34 cellular contexts compared by ENCODE assay signal in the genomic region with DNA sequence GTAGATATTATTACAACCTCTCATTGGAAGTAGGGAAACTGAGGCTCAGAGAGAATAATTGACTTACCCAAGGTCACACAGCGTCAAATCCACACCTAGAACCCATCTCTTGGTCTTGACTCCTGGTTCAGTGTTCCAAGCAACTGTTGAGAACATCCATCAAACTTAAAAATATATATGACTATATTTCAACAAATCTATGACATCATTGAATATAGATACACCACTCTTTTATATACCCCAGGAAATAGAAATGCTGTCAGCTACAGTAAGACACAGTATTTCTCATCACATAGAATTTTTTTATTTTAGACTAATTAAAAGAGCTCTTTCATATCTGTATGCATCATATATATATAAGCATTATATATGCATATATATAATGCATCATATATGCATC. TPM values are rescaled to one million over a fixed set of nuclear protein-coding genes. Genes with fewer than 3 reads are reported as not detected.
"Had no signal": no experiment of that assay in that cellular context is flagged by ENCODE, and none has a peak within 500 bp of the region (broad histone marks: within the 10 kb centered on the region; RNA-seq: fewer than 3 reads in every experiment).

No MANE protein-coding gene starts in this region.

- H3K27ac Mint-ChIP-seq: activated B cell treated with CpG ODN at 0.5 μM for 24 hours; activated CD4-positive, alpha-beta memory T cell treated with anti-CD3 and anti-CD28 coated beads for 36 hours; activated CD4-positive, alpha-beta T cell treated with anti-CD3 and anti-CD28 coated beads for 36 hours; activated CD4-positive, alpha-beta T cell treated with anti-CD3 and anti-CD28 coated beads, Interleukin-2, amount 10 ng/mL, durations not matched to agents 24 days and 14 days; activated CD8-positive, alpha-beta memory T cell treated with anti-CD3 and anti-CD28 coated beads, Interleukin-2, amount 10 ng/mL, durations not matched to agents 7 days and 5 days; activated CD8-positive, alpha-beta T cell treated with anti-CD3 and anti-CD28 coated beads, Interleukin-2, amount 10 ng/mL, durations not matched to agents 7 days and 5 days; activated naive CD4-positive, alpha-beta T cell treated with anti-CD3 and anti-CD28 coated beads, Interleukin-2, amount 10 ng/mL, durations not matched to agents 7 days and 5 days; activated T-cell treated with anti-CD3 and anti-CD28 coated beads, Interleukin-2, amount 50 U/mL, for 72 hours; effector memory CD8-positive, alpha-beta T cell; T-helper 1 cell treated with Interleukin-12 subunit alpha and Interleukin-12 subunit beta and Interleukin-4 antibody, amounts not matched to agents 30 μg/mL and 1 μg/mL, for 36 hours; T-helper 2 cell treated with Interferon-gamma antibody and Interleukin-4, amounts not matched to agents 5 μg/mL and 100 μg/mL, for 36 hours had no signal

- H3K4me1 ChIP-seq: esophagus muscularis mucosa, foreskin keratinocyte, gastrocnemius medialis had no signal

- H3K9me3 Mint-ChIP-seq: activated B cell treated with CpG ODN at 0.5 μM for 24 hours; activated CD4-positive, alpha-beta memory T cell treated with anti-CD3 and anti-CD28 coated beads for 36 hours; activated CD4-positive, alpha-beta T cell treated with anti-CD3 and anti-CD28 coated beads, Interleukin-2, amount 10 ng/mL, durations not matched to agents 24 days and 14 days; activated naive CD4-positive, alpha-beta T cell treated with anti-CD3 and anti-CD28 coated beads, Interleukin-2, amount 10 ng/mL, durations not matched to agents 7 days and 5 days; activated naive CD4-positive, alpha-beta T cell treated with anti-CD3 and anti-CD28 coated beads, Interleukin-2, amount 50 U/mL, for 72 hours; activated T-cell treated with anti-CD3 and anti-CD28 coated beads, Interleukin-2, amount 50 U/mL, for 72 hours; central memory CD8-positive, alpha-beta T cell; effector memory CD8-positive, alpha-beta T cell; T-helper 1 cell treated with Interleukin-12 subunit alpha and Interleukin-12 subunit beta and Interleukin-4 antibody, amounts not matched to agents 30 μg/mL and 1 μg/mL, for 36 hours; T-helper 2 cell treated with Interferon-gamma antibody and Interleukin-4, amounts not matched to agents 5 μg/mL and 100 μg/mL, for 36 hours had no signal

- H3K27me3 Mint-ChIP-seq: activated CD4-positive, alpha-beta memory T cell treated with anti-CD3 and anti-CD28 coated beads for 36 hours; central memory CD8-positive, alpha-beta T cell had no signal

- H3K27me3 ChIP-seq: brain microvascular endothelial cell had no signal

- H3K4me3 ChIP-seq: coronary artery, esophagus muscularis mucosa, gastrocnemius medialis, heart left ventricle had no signal

- H3K36me3 ChIP-seq: brain microvascular endothelial cell, esophagus muscularis mucosa, gastrocnemius medialis, heart left ventricle, WERI-Rb-1 had no signal

- H3K4me1 Mint-ChIP-seq: activated CD4-positive, alpha-beta T cell treated with anti-CD3 and anti-CD28 coated beads, Interleukin-2, amount 10 ng/mL, durations not matched to agents 24 days and 14 days had no signal

- H3K27ac ChIP-seq: brain microvascular endothelial cell, coronary artery, esophagus muscularis mucosa, foreskin keratinocyte, gastrocnemius medialis, heart left ventricle, WERI-Rb-1 had no signal

- H3K4me3 Mint-ChIP-seq: activated B cell treated with CpG ODN at 0.5 μM for 24 hours; activated CD4-positive, alpha-beta memory T cell treated with anti-CD3 and anti-CD28 coated beads for 36 hours; activated CD4-positive, alpha-beta T cell treated with anti-CD3 and anti-CD28 coated beads for 36 hours; activated CD4-positive, alpha-beta T cell treated with anti-CD3 and anti-CD28 coated beads, Interleukin-2, amount 10 ng/mL, durations not matched to agents 24 days and 14 days; activated CD8-positive, alpha-beta memory T cell treated with anti-CD3 and anti-CD28 coated beads, Interleukin-2, amount 10 ng/mL, durations not matched to agents 7 days and 5 days; activated CD8-positive, alpha-beta T cell treated with anti-CD3 and anti-CD28 coated beads, Interleukin-2, amount 10 ng/mL, durations not matched to agents 7 days and 5 days; activated naive CD4-positive, alpha-beta T cell treated with anti-CD3 and anti-CD28 coated beads, Interleukin-2, amount 10 ng/mL, durations not matched to agents 7 days and 5 days; activated T-cell treated with anti-CD3 and anti-CD28 coated beads, Interleukin-2, amount 50 U/mL, for 72 hours; central memory CD8-positive, alpha-beta T cell; effector memory CD8-positive, alpha-beta T cell; T-helper 1 cell treated with Interleukin-12 subunit alpha and Interleukin-12 subunit beta and Interleukin-4 antibody, amounts not matched to agents 30 μg/mL and 1 μg/mL, for 36 hours; T-helper 2 cell treated with Interferon-gamma antibody and Interleukin-4, amounts not matched to agents 5 μg/mL and 100 μg/mL, for 36 hours had no signal

- H3K36me3 Mint-ChIP-seq: activated CD4-positive, alpha-beta memory T cell treated with anti-CD3 and anti-CD28 coated beads for 36 hours; activated CD8-positive, alpha-beta memory T cell treated with anti-CD3 and anti-CD28 coated beads, Interleukin-2, amount 10 ng/mL, durations not matched to agents 7 days and 5 days; activated naive CD4-positive, alpha-beta T cell treated with anti-CD3 and anti-CD28 coated beads, Interleukin-2, amount 10 ng/mL, durations not matched to agents 7 days and 5 days; activated naive CD4-positive, alpha-beta T cell treated with anti-CD3 and anti-CD28 coated beads, Interleukin-2, amount 50 U/mL, for 72 hours had no signal

- DNase-seq: activated B cell treated with CpG ODN at 0.5 μM for 24 hours; activated CD4-positive, alpha-beta T cell treated with anti-CD3 and anti-CD28 coated beads for 36 hours; activated CD4-positive, alpha-beta T cell treated with anti-CD3 and anti-CD28 coated beads, Interleukin-2, amount 10 ng/mL, durations not matched to agents 24 days and 14 days; activated CD8-positive, alpha-beta memory T cell treated with anti-CD3 and anti-CD28 coated beads, Interleukin-2, amount 50 U/mL, for 4 hours; activated CD8-positive, alpha-beta T cell treated with anti-CD3 and anti-CD28 coated beads, Interleukin-2, amount 10 ng/mL, durations not matched to agents 7 days and 5 days; activated gamma-delta T cell; activated naive CD4-positive, alpha-beta T cell; activated naive CD4-positive, alpha-beta T cell treated with anti-CD3 and anti-CD28 coated beads, Interleukin-2, amount 10 ng/mL, durations not matched to agents 7 days and 5 days; activated T-cell treated with anti-CD3 and anti-CD28 coated beads, Interleukin-2, amount 50 U/mL, for 1 hour; activated T-cell treated with anti-CD3 and anti-CD28 coated beads, Interleukin-2, amount 50 U/mL, for 72 hours; amniotic stem cell; brain microvascular endothelial cell; dermis blood vessel endothelial cell; effector CD4-positive, alpha-beta T cell; effector memory CD8-positive, alpha-beta T cell; erythroblast; foreskin keratinocyte; glutamatergic neuron; T1000; WERI-Rb-1 had no signal

- H3K9me3 ChIP-seq: esophagus muscularis mucosa, gastrocnemius medialis, heart left ventricle had no signal

- ATAC-seq: activated CD4-positive, alpha-beta T cell treated with anti-CD3 and anti-CD28 coated beads for 36 hours; activated CD4-positive, CD25-positive, alpha-beta regulatory T cell treated with anti-CD3 and anti-CD28 coated beads, Interleukin-2, amount 50 U/mL, for 24 hours; activated CD8-positive, alpha-beta memory T cell treated with anti-CD3 and anti-CD28 coated beads, Interleukin-2, amount 10 ng/mL, durations not matched to agents 7 days and 5 days; activated CD8-positive, alpha-beta T cell treated with anti-CD3 and anti-CD28 coated beads, Interleukin-2, amount 10 ng/mL, durations not matched to agents 7 days and 5 days; activated naive CD4-positive, alpha-beta T cell treated with anti-CD3 and anti-CD28 coated beads, Interleukin-2, amount 50 U/mL, for 72 hours; activated T-cell treated with anti-CD3 and anti-CD28 coated beads, Interleukin-2, amount 50 U/mL, for 72 hours; effector memory CD8-positive, alpha-beta T cell; foreskin keratinocyte; gastrocnemius medialis had no signal

- FAIRE-seq: astrocyte, bronchial epithelial cell had no signal

RNA-seq across cellular contexts. Expression of a gene that starts 56.9 kb away (rescaled TPM):
- total RNA-seq: cerebellum, dermis blood vessel endothelial cell, foreskin keratinocyte had no signal
